1 cellular context compared by ENCODE assay signal in the genomic region with DNA sequence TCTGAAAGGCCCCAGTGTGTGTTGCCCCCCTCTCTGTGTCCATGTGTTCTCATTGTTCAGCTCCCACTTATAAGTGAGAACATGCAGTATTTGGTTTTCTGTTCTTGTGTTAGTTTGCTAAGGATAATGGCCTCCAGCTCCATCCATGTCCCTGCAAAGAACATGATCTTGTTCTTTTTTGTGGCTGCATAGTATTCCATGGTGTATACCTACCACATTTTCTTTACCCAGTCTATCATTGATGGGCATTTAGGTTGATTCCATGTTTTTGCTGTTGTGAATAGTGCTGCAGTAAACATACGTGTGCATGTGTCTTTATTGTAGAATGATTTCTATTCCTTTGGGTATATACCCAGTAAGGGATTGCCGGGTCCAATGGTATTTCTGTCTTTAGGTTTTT.
TF ChIP-seq lines count a peak whose summit lies in the region.

No MANE protein-coding gene starts in this region.

TF ChIP-seq in HEK293, 187 proteins besides CTCF, POLR2A, EP300 and RAD21:
- TF ChIP-seq, protein P1, sequence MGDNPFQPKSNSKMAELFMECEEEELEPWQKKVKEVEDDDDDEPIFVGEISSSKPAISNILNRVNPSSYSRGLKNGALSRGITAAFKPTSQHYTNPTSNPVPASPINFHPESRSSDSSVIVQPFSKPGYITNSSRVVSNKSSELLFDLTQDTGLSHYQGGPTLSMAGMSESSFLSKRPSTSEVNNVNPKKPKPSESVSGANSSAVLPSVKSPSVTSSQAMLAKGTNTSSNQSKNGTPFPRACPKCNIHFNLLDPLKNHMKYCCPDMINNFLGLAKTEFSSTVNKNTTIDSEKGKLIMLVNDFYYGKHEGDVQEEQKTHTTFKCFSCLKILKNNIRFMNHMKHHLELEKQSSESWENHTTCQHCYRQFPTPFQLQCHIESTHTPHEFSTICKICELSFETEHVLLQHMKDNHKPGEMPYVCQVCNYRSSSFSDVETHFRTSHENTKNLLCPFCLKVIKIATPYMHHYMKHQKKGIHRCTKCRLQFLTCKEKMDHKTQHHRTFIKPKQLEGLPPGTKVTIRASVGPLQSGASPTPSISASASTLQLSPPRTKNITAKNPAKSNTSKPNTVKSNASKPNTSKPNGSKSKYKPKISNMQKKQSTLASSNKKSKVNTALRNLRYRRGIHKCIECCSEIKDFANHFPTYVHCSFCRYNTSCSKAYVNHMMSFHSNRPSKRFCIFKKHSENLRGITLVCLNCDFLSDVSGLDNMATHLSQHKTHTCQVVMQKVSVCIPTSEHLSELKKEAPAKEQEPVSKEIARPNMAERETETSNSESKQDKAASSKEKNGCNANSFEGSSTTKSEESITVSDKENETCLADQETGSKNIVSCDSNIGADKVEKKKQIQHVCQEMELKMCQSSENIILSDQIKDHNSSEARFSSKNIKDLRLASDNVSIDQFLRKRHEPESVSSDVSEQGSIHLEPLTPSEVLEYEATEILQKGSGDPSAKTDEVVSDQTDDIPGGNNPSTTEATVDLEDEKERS (tag by site-specific recombination; IDR thresholded peaks at IDR 0.05), result peak; percentile 16; the same call in 1 of the 2 replicates
- TF ChIP-seq ZNF146 (tag by site-specific recombination; IDR thresholded peaks at IDR 0.05), result peak; percentile 95
- TF ChIP-seq, protein P2, sequence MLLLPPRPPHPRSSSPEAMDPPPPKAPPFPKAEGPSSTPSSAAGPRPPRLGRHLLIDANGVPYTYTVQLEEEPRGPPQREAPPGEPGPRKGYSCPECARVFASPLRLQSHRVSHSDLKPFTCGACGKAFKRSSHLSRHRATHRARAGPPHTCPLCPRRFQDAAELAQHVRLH (tag by site-specific recombination; IDR thresholded peaks at IDR 0.05), result peak; percentile 25; the same call in 1 of the 2 replicates
TF ChIP-seq in HEK293: peak in this region for 3; not testable (repeated sequence) for 184.
